7 cellular contexts compared by ENCODE assay signal in genomic region chr18:79395761-79396404, GRCh38. TPM values are rescaled to one million over a fixed set of nuclear protein-coding genes. Genes with fewer than 3 reads are reported as not detected.
DNase-seq lines count a peak whose midpoint lies in the region; ATAC-seq lines count a peak whose summit lies in the region.

TSS of gene NFATC1 (plus strand) at chr18:79395930. CDS start at chr18:79396225, 295 bp downstream.

- peak; percentile 18 for ATAC-seq in GM18511 (IDR thresholded peaks at IDR 0.05; ENCODE audit: unreplicated experiment)
- no peak for ATAC-seq in HG02938 (IDR thresholded peaks at IDR 0.05; ENCODE audit: unreplicated experiment)

- peaks cover 5% of the 10 kb centered on the region for H3K36me3 Mint-ChIP-seq in activated CD4-positive, alpha-beta memory T cell treated with anti-CD3 and anti-CD28 coated beads, Interleukin-2, amount 10 ng/mL, durations not matched to agents 7 days and 5 days (ENCODE audit: low read depth)

- no peak within 1 kb of the TSS for H3K27ac Mint-ChIP-seq in activated CD4-positive, alpha-beta memory T cell treated with anti-CD3 and anti-CD28 coated beads, Interleukin-2, amount 10 ng/mL, durations not matched to agents 7 days and 5 days

- peak within 1 kb of the TSS; percentile 75 for H3K4me3 Mint-ChIP-seq in activated CD4-positive, alpha-beta memory T cell treated with anti-CD3 and anti-CD28 coated beads, Interleukin-2, amount 10 ng/mL, durations not matched to agents 7 days and 5 days

- DNase-seq in NCI-H146 treated with DMSO at 0.1 percent for 48 hours (lab: John Stamatoyannopoulos, UW; ENCODE audit: unreplicated experiment) (peak; percentile 53), midbrain (lab: John Stamatoyannopoulos, UW) (peak; percentile 19)
- peak; percentile 57 for DNase-seq in activated CD4-positive, alpha-beta memory T cell treated with anti-CD3 and anti-CD28 coated beads, Interleukin-2, amount 10 ng/mL, durations not matched to agents 7 days and 5 days
- DNase-seq in effector CD8-positive, alpha-beta T cell (lab: John Stamatoyannopoulos, UW), result peak; percentile 53
- DNase-seq in stimulated activated CD8-positive, alpha-beta memory T cell treated with anti-CD3 and anti-CD28 coated beads, Interleukin-4, amount 100 ng/mL, for 4 hours (ENCODE audit: low read depth in 2 of 2, low spot score in 1 of 2), result peak; percentile 59 to 78

- H3K27me3 Mint-ChIP-seq in activated CD4-positive, alpha-beta memory T cell treated with anti-CD3 and anti-CD28 coated beads, Interleukin-2, amount 10 ng/mL, durations not matched to agents 7 days and 5 days, result peaks cover 24% of the 10 kb centered on the region

- POLR2A ChIA-PET in activated CD4-positive, alpha-beta memory T cell treated with anti-CD3 and anti-CD28 coated beads, Interleukin-2, amount 10 ng/mL, durations not matched to agents 7 days and 5 days (lab: Charles Lee), result interaction anchor here (1.0 to 4.5 kb wide), 5 partner anchors 10 to 283 kb away, joined by 3 to 39 read pairs (median 7); no protein-coding TSS in a partner anchor

- CTCF ChIA-PET in activated CD4-positive, alpha-beta memory T cell treated with anti-CD3 and anti-CD28 coated beads, Interleukin-2, amount 10 ng/mL, durations not matched to agents 7 days and 5 days (lab: Charles Lee), result interaction anchor here (1.3 to 2.8 kb wide), 3 partner anchors 9 to 128 kb away, joined by 3 to 15 read pairs (median 5); no protein-coding TSS in a partner anchor

- H3K9me3 Mint-ChIP-seq in activated CD4-positive, alpha-beta memory T cell treated with anti-CD3 and anti-CD28 coated beads, Interleukin-2, amount 10 ng/mL, durations not matched to agents 7 days and 5 days, result no peaks in the 10 kb centered on the region

- peaks cover 24% of the 10 kb centered on the region for H3K4me1 Mint-ChIP-seq in activated CD4-positive, alpha-beta memory T cell treated with anti-CD3 and anti-CD28 coated beads, Interleukin-2, amount 10 ng/mL, durations not matched to agents 7 days and 5 days

RNA-seq across cellular contexts. Expression of gene NFATC1, which starts in this region (rescaled TPM):
- total RNA-seq in activated CD4-positive, alpha-beta memory T cell treated with anti-CD3 and anti-CD28 coated beads, Interleukin-2, amount 10 ng/mL, durations not matched to agents 7 days and 5 days, result 10 to 100 TPM; 43.8 to 44.5 TPM
